Comparison of ENCODE assay signal across 18 cellular contexts in the genomic region with DNA sequence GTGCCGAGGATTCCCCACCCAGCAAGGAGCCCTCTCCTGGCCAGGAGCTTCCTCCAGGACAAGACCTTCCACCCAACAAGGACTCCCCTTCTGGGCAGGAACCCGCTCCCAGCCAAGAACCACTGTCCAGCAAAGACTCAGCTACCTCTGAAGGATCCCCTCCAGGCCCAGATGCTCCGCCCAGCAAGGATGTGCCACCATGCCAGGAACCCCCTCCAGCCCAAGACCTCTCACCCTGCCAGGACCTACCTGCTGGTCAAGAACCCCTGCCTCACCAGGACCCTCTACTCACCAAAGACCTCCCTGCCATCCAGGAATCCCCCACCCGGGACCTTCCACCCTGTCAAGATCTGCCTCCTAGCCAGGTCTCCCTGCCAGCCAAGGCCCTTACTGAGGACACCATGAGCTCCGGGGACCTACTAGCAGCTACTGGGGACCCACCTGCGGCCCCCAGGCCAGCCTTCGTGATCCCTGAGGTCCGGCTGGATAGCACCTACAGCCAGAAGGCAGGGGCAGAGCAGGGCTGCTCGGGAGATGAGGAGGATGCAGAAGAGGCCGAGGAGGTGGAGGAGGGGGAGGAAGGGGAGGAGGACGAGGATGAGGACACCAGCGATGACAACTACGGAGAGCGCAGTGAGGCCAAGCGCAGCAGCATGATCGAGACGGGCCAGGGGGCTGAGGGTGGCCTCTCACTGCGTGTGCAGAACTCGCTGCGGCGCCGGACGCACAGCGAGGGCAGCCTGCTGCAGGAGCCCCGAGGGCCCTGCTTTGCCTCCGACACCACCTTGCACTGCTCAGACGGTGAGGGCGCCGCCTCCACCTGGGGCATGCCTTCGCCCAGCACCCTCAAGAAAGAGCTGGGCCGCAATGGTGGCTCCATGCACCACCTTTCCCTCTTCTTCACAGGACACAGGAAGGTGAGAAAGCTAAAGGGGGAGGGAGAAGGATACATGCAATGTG.
A peak's percentile ranks its signal among the peaks of the same experiment; 100 is the strongest.
DNase-seq lines count a peak whose midpoint lies in the region; TF ChIP-seq lines count a peak whose summit lies in the region.
"Had no signal": no experiment of that assay in that cellular context is flagged by ENCODE, and none has a peak within 500 bp of the region (broad histone marks: within the 10 kb centered on the region; RNA-seq: fewer than 3 reads in every experiment).

No MANE protein-coding gene starts in this region.

- H3K27ac ChIP-seq in BLaER1 (peak overlapping the region; percentile 42), ascending aorta (peak overlapping the region; percentile 93 to 96), mesenchymal stem cell (ENCODE audit: low read length, poor library complexity, severe bottlenecking) (no peak overlapping the region), suprapubic skin (no peak overlapping the region)
- no peak overlapping the region for H3K27ac ChIP-seq in CD8-positive, alpha-beta memory T cell (ENCODE audit: low read depth, low read length)
- H3K27ac ChIP-seq: colonic mucosa had no signal

- peak overlapping the region; percentile 17 for H2BK15ac ChIP-seq in mesenchymal stem cell (ENCODE audit: low read depth, poor library complexity, severe bottlenecking)

- no peak overlapping the region for H2AFZ ChIP-seq in mesenchymal stem cell (ENCODE audit: low read depth, low read length)

- no peak overlapping the region for H2BK120ac ChIP-seq in mesenchymal stem cell (ENCODE audit: low read depth, low read length)

- H3K4me3 ChIP-seq in BLaER1, result no peak overlapping the region
- no peak overlapping the region for H3K4me3 ChIP-seq in CD8-positive, alpha-beta memory T cell (ENCODE audit: low read length)
- H3K4me3 ChIP-seq in ascending aorta, result no peak overlapping the region
- no peak overlapping the region for H3K4me3 ChIP-seq in mesenchymal stem cell (ENCODE audit: insufficient read depth in 1 of 2, low read depth in 1 of 2, low read length in 2 of 2)
- no peak overlapping the region for H3K4me3 ChIP-seq in suprapubic skin
- H3K4me3 ChIP-seq: colonic mucosa had no signal

- TF ChIP-seq CTCF in ascending aorta (IDR thresholded peaks at IDR 0.05), result no peak
- TF ChIP-seq CTCF in suprapubic skin (IDR thresholded peaks at IDR 0.05), result no peak

- H3K27ac Mint-ChIP-seq in CD8-positive, alpha-beta memory T cell, result peak overlapping the region in 6 of 8 donors; percentile 35 to 91 (median 82)

- CTCF ChIA-PET in CD8-positive, alpha-beta memory T cell (lab: Charles Lee), result interaction anchor here (0.8 to 6.5 kb wide), 12 partner anchors 11 to 309 kb away, joined by 3 to 50 read pairs (median 10); a partner anchor contains a TSS

- H3K9me3 ChIP-seq in BLaER1 (no peaks in the 10 kb centered on the region), ascending aorta (no peaks in the 10 kb centered on the region), mesenchymal stem cell (ENCODE audit: control insufficient read depth, low read length) (no peaks in the 10 kb centered on the region), suprapubic skin (no peaks in the 10 kb centered on the region)
- H3K9me3 ChIP-seq in CD8-positive, alpha-beta memory T cell (ENCODE audit: low read length), result no peaks in the 10 kb centered on the region
- H3K9me3 ChIP-seq: colonic mucosa had no signal

- no peaks in the 10 kb centered on the region for H3K9me3 Mint-ChIP-seq in CD8-positive, alpha-beta memory T cell

- no peaks in the 10 kb centered on the region for H3K27me3 Mint-ChIP-seq in CD8-positive, alpha-beta memory T cell

- no peak overlapping the region for H3K14ac ChIP-seq in mesenchymal stem cell (ENCODE audit: low read length in 2 of 2)

- H3K79me1 ChIP-seq in mesenchymal stem cell (replicated peaks; ENCODE audit: low read length, poor library complexity, severe bottlenecking), result peaks cover 44% of the 10 kb centered on the region

- peaks cover 71 to 79% (median 77%) of the 10 kb centered on the region in 3 donors for H3K4me1 Mint-ChIP-seq in CD8-positive, alpha-beta memory T cell

- peak overlapping the region; percentile 50 for H2AK5ac ChIP-seq in mesenchymal stem cell (ENCODE audit: low read length, severe bottlenecking)

- no peak overlapping the region for H2BK12ac ChIP-seq in mesenchymal stem cell (ENCODE audit: low read length in 2 of 2)

- H3K36me3 ChIP-seq in BLaER1, result peaks cover 20% of the 10 kb centered on the region
- peaks cover 9% of the 10 kb centered on the region for H3K36me3 ChIP-seq in CD8-positive, alpha-beta memory T cell (ENCODE audit: insufficient read depth, low read length)
- H3K36me3 ChIP-seq in ascending aorta, result peaks cover 26 to 46% of the 10 kb centered on the region in 2 donors
- peaks cover 10 to 50% of the 10 kb centered on the region in 2 experiments for H3K36me3 ChIP-seq in mesenchymal stem cell (ENCODE audit: control insufficient read depth in 1 of 2, insufficient read depth in 2 of 2, low read depth in 1 of 2, low read length in 2 of 2)
- peaks cover 12% of the 10 kb centered on the region for H3K36me3 ChIP-seq in suprapubic skin
- H3K36me3 ChIP-seq: colonic mucosa had no signal

- no peak overlapping the region for H3K4ac ChIP-seq in mesenchymal stem cell (ENCODE audit: low read depth in 1 of 2, low read length in 2 of 2)

- H4K91ac ChIP-seq in mesenchymal stem cell (ENCODE audit: low read length), result no peak overlapping the region

- H3K4me3 Mint-ChIP-seq in CD8-positive, alpha-beta memory T cell, result peak overlapping the region in 1 of 7 donors; percentile 25

- peaks cover 0 to 54% (median 9%) of the 10 kb centered on the region in 3 donors for H3K36me3 Mint-ChIP-seq in CD8-positive, alpha-beta memory T cell

- intact Hi-C loops in ascending aorta (cut with DNase I), result no loop called here

- TF ChIP-seq POLR2A in suprapubic skin (IDR thresholded peaks at IDR 0.05), result no peak

- no peak overlapping the region for H3K18ac ChIP-seq in mesenchymal stem cell (ENCODE audit: low read depth in 1 of 2, low read length in 2 of 2)

- no peak for TF ChIP-seq EP300 in suprapubic skin (IDR thresholded peaks at IDR 0.05)

- H3K27me3 ChIP-seq in BLaER1 (no peaks in the 10 kb centered on the region), ascending aorta (no peaks in the 10 kb centered on the region), mesenchymal stem cell (ENCODE audit: control insufficient read depth in 1 of 2, insufficient read depth in 1 of 2, low read length in 2 of 2) (no peaks in the 10 kb centered on the region), suprapubic skin (no peaks in the 10 kb centered on the region)
- no peaks in the 10 kb centered on the region for H3K27me3 ChIP-seq in CD8-positive, alpha-beta memory T cell (ENCODE audit: insufficient read depth, low read length, poor library complexity, severe bottlenecking)
- H3K27me3 ChIP-seq: colonic mucosa had no signal

- H3K4me1 ChIP-seq in BLaER1 (peaks cover 97% of the 10 kb centered on the region), ascending aorta (peaks cover 34 to 70% of the 10 kb centered on the region in 2 donors), mesenchymal stem cell (ENCODE audit: control insufficient read depth, insufficient read depth, low read depth, low read length) (peaks cover 44% of the 10 kb centered on the region), suprapubic skin (peaks cover 80% of the 10 kb centered on the region)
- H3K4me1 ChIP-seq in CD8-positive, alpha-beta memory T cell (ENCODE audit: insufficient read depth, low read length), result peaks cover 42% of the 10 kb centered on the region

- H3K4me2 ChIP-seq in BLaER1 (peak overlapping the region; percentile 62; the same call in 1 of the 2 replicates), mesenchymal stem cell (ENCODE audit: low read length, poor library complexity, severe bottlenecking) (no peak overlapping the region)

- H4K20me1 ChIP-seq in BLaER1, result no peaks in the 10 kb centered on the region

- no peak overlapping the region for H2BK5ac ChIP-seq in mesenchymal stem cell (ENCODE audit: low read depth, low read length, poor library complexity, severe bottlenecking)

- H3K23ac ChIP-seq in mesenchymal stem cell (ENCODE audit: low read length in 2 of 2), result no peak overlapping the region

- H4K8ac ChIP-seq in mesenchymal stem cell (ENCODE audit: low read length), result no peak overlapping the region

- DNase-seq in CD8-positive, alpha-beta memory T cell, result peak in 1 of 5 donors; percentile 40
- DNase-seq in ascending aorta (ENCODE audit: low spot score in 2 of 2) (no peak), mesenchymal stem cell (no peak), NOMO-1 treated with dmso at 0.1 percent for 144 hours (lab: John Stamatoyannopoulos, UW; ENCODE audit: unreplicated experiment) (no peak), DMS 273 treated with DMSO at 0.1 percent for 48 hours (lab: John Stamatoyannopoulos, UW) (no peak), hepatic stellate cell (ENCODE audit: low spot score) (no peak), suprapubic skin (ENCODE audit: low spot score in 2 of 2) (no peak)
- DNase-seq: activated CD4-positive, CD25-positive, alpha-beta regulatory T cell treated with anti-CD3 and anti-CD28 coated beads, Interleukin-2, amount 50 U/mL, for 72 hours; activated T-cell treated with anti-CD3 and anti-CD28 coated beads, Interleukin-2, amount 50 U/mL, for 48 hours; anterior cingulate cortex; colonic mucosa; MV-4-11; NCI-H2107; NCI-H748 treated with DMSO at 0.1 percent for 48 hours; RPMI8226; substantia nigra; T-helper 1 cell had no signal

- WGBS in mesenchymal stem cell, result 97% methylated on average over 29 of the region's 31 CpGs
- WGBS in suprapubic skin, result 92% methylated on average over 31 of the region's 31 CpGs

- H3K9ac ChIP-seq in BLaER1 (no peak overlapping the region), mesenchymal stem cell (ENCODE audit: low read length) (no peak overlapping the region)

- POLR2A ChIA-PET in CD8-positive, alpha-beta memory T cell (lab: Charles Lee), result interaction anchor here (0.5 kb wide), 1 partner anchor 68 kb away, joined by 5 read pairs; no protein-coding TSS in a partner anchor

Comparison
In these comparisons a context has a peak if more than half of its experiments do, and no peak if none do; other contexts are left out.
1. H3K27ac ChIP-seq: peak in BLaER1 (single experiment) and ascending aorta (2 of 2); none in CD8-positive, alpha-beta memory T cell (single experiment), mesenchymal stem cell (single experiment) and suprapubic skin (single experiment).